Comparison of ENCODE assay signal across 8 cellular contexts in the genomic region with DNA sequence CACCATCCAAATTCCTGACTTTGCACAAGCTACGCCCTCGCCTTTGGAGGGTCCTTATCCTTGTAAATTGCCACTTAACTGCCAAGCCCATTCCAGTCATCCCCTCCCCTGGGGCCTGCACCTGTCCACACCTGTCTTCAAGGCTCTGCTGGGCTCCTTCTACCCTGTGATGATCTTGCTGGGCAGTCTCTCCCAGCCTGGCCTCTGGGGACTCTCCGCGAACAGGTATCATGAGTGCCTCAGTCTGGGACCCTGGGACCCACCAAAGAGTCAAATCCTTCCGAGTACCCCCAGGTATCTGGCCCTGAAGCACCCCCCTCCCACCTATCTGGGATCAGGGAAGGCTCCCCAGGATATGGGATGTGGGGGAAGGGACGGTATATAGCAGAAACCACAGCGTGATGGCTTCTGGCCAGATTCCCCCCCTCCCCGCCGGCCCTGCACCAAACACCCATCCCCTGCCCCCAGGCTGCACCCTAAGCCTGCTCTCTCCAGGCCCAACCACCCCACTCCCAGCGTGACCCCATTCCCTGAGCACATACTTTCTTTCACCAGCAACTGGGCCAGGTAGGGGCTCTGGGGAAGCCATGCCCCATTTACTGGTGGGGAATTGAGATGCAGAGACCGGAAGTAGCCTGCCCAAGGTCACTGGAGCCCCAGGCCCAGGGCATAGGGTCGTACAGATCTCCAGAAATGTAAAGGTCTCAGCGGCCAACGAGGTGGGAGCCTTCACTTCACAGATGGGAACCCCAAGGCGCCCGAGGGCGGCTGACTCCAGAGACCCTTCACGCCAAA. TPM values are rescaled to one million over a fixed set of nuclear protein-coding genes. Genes with fewer than 3 reads are reported as not detected.
DNase-seq lines count a peak whose midpoint lies in the region; ATAC-seq, FAIRE-seq and TF ChIP-seq lines count a peak whose summit lies in the region.

No MANE protein-coding gene starts in this region.

- H3K27ac Mint-ChIP-seq in activated naive CD4-positive, alpha-beta T cell treated with anti-CD3 and anti-CD28 coated beads, Interleukin-2, amount 50 U/mL, for 72 hours = peak overlapping the region; percentile 82 to 87
- peak overlapping the region; percentile 88 to 96 (median 94) for H3K27ac Mint-ChIP-seq in immature natural killer cell

- no peaks in the 10 kb centered on the region for H3K36me3 Mint-ChIP-seq in activated naive CD4-positive, alpha-beta T cell treated with anti-CD3 and anti-CD28 coated beads, Interleukin-2, amount 50 U/mL, for 72 hours
- H3K36me3 Mint-ChIP-seq in immature natural killer cell = peaks cover 0 to 11% (median 4%) of the 10 kb centered on the region in 3 donors

- no peak for TF ChIP-seq CTCF in A549 (IDR thresholded peaks at IDR 0.05)
- TF ChIP-seq CTCF in HFF-Myc (IDR thresholded peaks at IDR 0.05; ENCODE audit: low read depth, low read length, missing control alignments) = no peak

- TF ChIP-seq RAD21 in A549 (conservative IDR thresholded peaks at IDR 0.05 in 1 of 2, IDR thresholded peaks at IDR 0.05 in 1 of 2) = no peak

- TF ChIP-seq POLR2A in A549 (IDR thresholded peaks at IDR 0.05; ENCODE audit: low read length) = no peak

- POLR2A ChIA-PET in A549 (lab: Yijun Ruan, JAX) = no interaction called here

- H3K4me3 ChIP-seq in A549 (peak overlapping the region; percentile 97), HFF-Myc (replicated peaks; ENCODE audit: low read depth, low read length) (peak overlapping the region; percentile 79), thymus (ENCODE audit: low read length) (peak overlapping the region; percentile 71)

- peak overlapping the region; percentile 87 to 93 (median 91) for H3K4me3 Mint-ChIP-seq in immature natural killer cell

- H3K27me3 Mint-ChIP-seq in immature natural killer cell (ENCODE audit: low read depth in 3 of 3) = peaks cover 8 to 10% (median 9%) of the 10 kb centered on the region in 3 donors

- ATAC-seq in A549 (peak in 1 of 2 experiments; percentile 4; a peak in 3 of 6 replicates), GM18498 (IDR thresholded peaks at IDR 0.05; ENCODE audit: unreplicated experiment) (no peak), GM21723 (IDR thresholded peaks at IDR 0.05; ENCODE audit: unreplicated experiment) (no peak), HG03159 (IDR thresholded peaks at IDR 0.05; ENCODE audit: unreplicated experiment) (no peak)
- ATAC-seq in activated naive CD4-positive, alpha-beta T cell treated with anti-CD3 and anti-CD28 coated beads, Interleukin-2, amount 50 U/mL, for 72 hours = peak in 1 of 2 donors; percentile 1

- WGBS in A549 (ENCODE audit: missing lambda C conversion rate) = 43% methylated on average over 12 of the region's 18 CpGs
- 35% methylated on average over 18 of the region's 18 CpGs for WGBS in thymus

- H3K27ac ChIP-seq in A549 (peak overlapping the region; percentile 91 to 93), thymus (ENCODE audit: low read depth) (no peak overlapping the region)

- CTCF ChIA-PET in A549 (lab: Yijun Ruan, JAX) = interaction anchor here (1.6 to 1.7 kb wide), 2 partner anchors 26 to 41 kb away, joined by 6 read pairs; no protein-coding TSS in a partner anchor

- H3K4me1 Mint-ChIP-seq in immature natural killer cell = peaks cover 50 to 61% of the 10 kb centered on the region in 2 donors

- H3K27me3 ChIP-seq in thymus (ENCODE audit: control insufficient read depth, insufficient read depth) = no peaks in the 10 kb centered on the region

- no peak for FAIRE-seq in A549 (lab: Jason Lieb, UNC)

- TF ChIP-seq EP300 in A549 (IDR thresholded peaks at IDR 0.05) = no peak

- DNase-seq in A549 (ENCODE audit: low read depth in 1 of 2, low spot score in 1 of 2) = no peak
- no peak for DNase-seq in HFF-Myc (ENCODE audit: extremely low read depth, low read depth)
- peak in 1 of 2 donors; percentile 20 for DNase-seq in activated naive CD4-positive, alpha-beta T cell treated with anti-CD3 and anti-CD28 coated beads, Interleukin-2, amount 50 U/mL, for 72 hours (ENCODE audit: low spot score in 2 of 2)
- DNase-seq in immature natural killer cell = no peak

- no peaks in the 10 kb centered on the region for H3K9me3 Mint-ChIP-seq in activated naive CD4-positive, alpha-beta T cell treated with anti-CD3 and anti-CD28 coated beads, Interleukin-2, amount 50 U/mL, for 72 hours
- H3K9me3 Mint-ChIP-seq in immature natural killer cell = no peaks in the 10 kb centered on the region

- no peaks in the 10 kb centered on the region for H3K36me3 ChIP-seq in thymus (ENCODE audit: control insufficient read depth, insufficient read depth)

- H3K9me3 ChIP-seq in A549 (no peaks in the 10 kb centered on the region), thymus (ENCODE audit: control insufficient read depth) (no peaks in the 10 kb centered on the region)

- H3K4me1 ChIP-seq in A549 = peaks cover 19% of the 10 kb centered on the region
- H3K4me1 ChIP-seq in thymus (ENCODE audit: control insufficient read depth, insufficient read depth, low read length) = peaks cover 21% of the 10 kb centered on the region

- peak overlapping the region; percentile 96 for H3K4me2 ChIP-seq in A549

TF ChIP-seq in A549, 52 proteins besides CTCF, POLR2A, EP300 and RAD21:
- TF ChIP-seq SREBF2 (IDR thresholded peaks at IDR 0.05) = no peak
- no peak for TF ChIP-seq RARB (CRISPR knock-in tag; IDR thresholded peaks at IDR 0.05)
- no peak for TF ChIP-seq ESRRA (IDR thresholded peaks at IDR 0.05; ENCODE audit: borderline replicate concordance, low read length)
- TF ChIP-seq TP53 (CRISPR knock-in tag; IDR thresholded peaks at IDR 0.05) = no peak
- TF ChIP-seq, protein P1, sequence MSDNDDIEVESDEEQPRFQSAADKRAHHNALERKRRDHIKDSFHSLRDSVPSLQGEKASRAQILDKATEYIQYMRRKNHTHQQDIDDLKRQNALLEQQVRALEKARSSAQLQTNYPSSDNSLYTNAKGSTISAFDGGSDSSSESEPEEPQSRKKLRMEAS (IDR thresholded peaks at IDR 0.05) = no peak
- TF ChIP-seq NR3C1 (IDR thresholded peaks at IDR 0.05) = no peak
- no peak for TF ChIP-seq CHD4 (IDR thresholded peaks at IDR 0.05; ENCODE audit: borderline replicate concordance)
- TF ChIP-seq ZNF302 (CRISPR knock-in tag; IDR thresholded peaks at IDR 0.05) = no peak
- TF ChIP-seq JUN (IDR thresholded peaks at IDR 0.05) = no peak
- TF ChIP-seq HOXA7 (CRISPR knock-in tag; IDR thresholded peaks at IDR 0.05) = no peak
- TF ChIP-seq ZSCAN20 (CRISPR knock-in tag; IDR thresholded peaks at IDR 0.05) = no peak

RNA-seq across cellular contexts. Expression of a gene that starts 0.7 kb away (rescaled TPM):
- 28.9 and 29.5 TPM in 2 replicates for polyA plus RNA-seq in A549 (2011; rRNA removed)
- polyA plus RNA-seq in A549 (2012; cell fraction: cytosol; rRNA removed) = 31.6 and 32.7 TPM in 2 replicates
- polyA plus RNA-seq in A549 (2012; cell fraction: nucleus; rRNA removed) = 105 and 129 TPM in 2 replicates
- polyA plus RNA-seq in A549 (2017; fragmentation: RNase III; extraction: RNeasy Plus Mini Kit Qiagen cat#74134 plus additional on column Dnase treatment) = 26.2 to 32.8 TPM (median 30.1 TPM) in 3 replicates
- polyA minus RNA-seq in A549 (2011; rRNA and poly(A)+ RNA removed) = 43.3 and 61.6 TPM in 2 replicates
- total RNA-seq in activated naive CD4-positive, alpha-beta T cell treated with anti-CD3 and anti-CD28 coated beads, Interleukin-2, amount 50 U/mL, for 72 hours = 100 to 1,000 TPM; 102 to 121 TPM
- 10 to 100 TPM in 2 of 3 donors, 1 to 10 TPM in 1; 4.7 to 34.6 (median 16.4) TPM for polyA plus RNA-seq in immature natural killer cell
- 92.2 TPM for polyA plus RNA-seq in thymus

RNA-seq across cellular contexts. Expression of a gene that starts 42.4 kb away (rescaled TPM):
- polyA plus RNA-seq in A549 (2011; rRNA removed) (21.2 and 25.0 TPM in 2 replicates), A549 (2017; fragmentation: RNase III; extraction: RNeasy Plus Mini Kit Qiagen cat#74134 plus additional on column Dnase treatment) (21.1 to 23.2 TPM (median 23.0 TPM) in 3 replicates), immature natural killer cell (10 to 100 TPM; 26.3 to 50.1 (median 35.6) TPM), thymus (39.7 TPM)
- polyA plus RNA-seq in A549 (2012; cell fraction: cytosol; rRNA removed) = 34.1 and 35.8 TPM in 2 replicates
- 21.1 and 22.5 TPM in 2 replicates for polyA plus RNA-seq in A549 (2012; cell fraction: nucleus; rRNA removed)
- 31.6 and 39.6 TPM in 2 replicates for polyA minus RNA-seq in A549 (2011; rRNA and poly(A)+ RNA removed)
- total RNA-seq in activated naive CD4-positive, alpha-beta T cell treated with anti-CD3 and anti-CD28 coated beads, Interleukin-2, amount 50 U/mL, for 72 hours = 10 to 100 TPM in 1 of 2 donors, 1 to 10 TPM in 1; 8.0 to 11.9 TPM
